Comparison of ENCODE assay signal across 11 cellular contexts in the genomic region with DNA sequence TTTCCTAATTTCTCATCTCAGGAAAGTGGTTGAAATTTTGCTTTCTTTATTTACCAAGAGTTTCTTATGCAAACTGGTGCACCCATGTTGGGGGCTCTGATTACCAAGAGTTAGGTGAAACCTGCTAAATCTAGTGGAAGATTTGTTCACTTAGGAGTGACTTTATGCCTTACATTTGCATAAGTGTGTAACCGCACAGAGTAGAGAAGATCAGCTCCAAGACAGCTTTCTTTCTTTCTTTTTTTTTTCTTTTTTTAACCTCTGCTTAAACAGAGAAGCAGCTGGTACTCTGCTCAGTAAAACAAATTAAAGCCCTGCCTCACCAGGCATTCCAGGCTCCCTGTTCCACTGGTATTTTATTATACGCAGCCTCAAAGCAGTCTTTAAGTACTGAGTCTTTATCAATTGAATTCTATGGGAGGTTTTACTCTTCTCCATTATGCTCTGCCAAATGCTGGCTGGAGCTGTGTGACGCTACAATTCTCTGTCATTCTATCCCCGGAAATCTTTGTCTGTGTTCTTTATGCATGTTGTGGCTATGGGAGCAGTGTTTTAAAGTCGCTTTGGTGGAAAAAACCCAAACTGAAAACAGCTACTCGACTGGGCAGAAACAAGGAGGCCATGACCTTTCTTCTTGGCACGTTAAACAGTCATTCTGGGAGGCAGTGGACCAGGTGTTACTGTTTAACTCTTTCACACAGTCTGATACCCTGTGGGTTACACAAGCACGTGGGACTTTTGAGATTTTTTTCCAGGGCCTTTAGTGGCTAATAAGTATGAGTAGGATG. TPM values are rescaled to one million over a fixed set of nuclear protein-coding genes. Genes with fewer than 3 reads are reported as not detected.
DNase-seq lines count a peak whose midpoint lies in the region; ATAC-seq and TF ChIP-seq lines count a peak whose summit lies in the region.
"Had no signal": no experiment of that assay in that cellular context is flagged by ENCODE, and none has a peak within 500 bp of the region (broad histone marks: within the 10 kb centered on the region; RNA-seq: fewer than 3 reads in every experiment).

No MANE protein-coding gene starts in this region.

- peak overlapping the region; percentile 67 for H2AFZ ChIP-seq in parathyroid adenoma

- no peak for DNase-seq in WTC11 (ENCODE audit: low spot score)
- DNase-seq in NCI-H446 (lab: John Stamatoyannopoulos, UW): no peak
- DNase-seq in NCI-H1105 (lab: John Stamatoyannopoulos, UW): no peak
- no peak for DNase-seq in NCI-H345 treated with DMSO at 0.1 percent for 48 hours (lab: John Stamatoyannopoulos, UW; ENCODE audit: unreplicated experiment)
- no peak for DNase-seq in NOMO-1 treated with DMSO at 0.1 percent for 48 hours (lab: John Stamatoyannopoulos, UW; ENCODE audit: unreplicated experiment)
- DNase-seq: heart right ventricle had no signal

- no peaks in the 10 kb centered on the region for H3K36me3 ChIP-seq in parathyroid adenoma (ENCODE audit: control insufficient read depth, insufficient read depth, low read length)
- H3K36me3 ChIP-seq: heart right ventricle, vagina had no signal

- H3K9me3 Mint-ChIP-seq in WTC11: peaks cover 42% of the 10 kb centered on the region

- no peak overlapping the region for H3K4me2 ChIP-seq in parathyroid adenoma (ENCODE audit: low read length)

- ATAC-seq in GM19023 (IDR thresholded peaks at IDR 0.05; ENCODE audit: unreplicated experiment): peak; percentile 98
- peak; percentile 100 for ATAC-seq in HG02763 (IDR thresholded peaks at IDR 0.05; ENCODE audit: unreplicated experiment)
- ATAC-seq in WTC11: peak; percentile 26; the same call in 1 of the 2 replicates
- ATAC-seq: Panc1 had no signal

- H3K27ac Mint-ChIP-seq in WTC11: no peak overlapping the region

- no peak overlapping the region for H3K9ac ChIP-seq in parathyroid adenoma

- H3K27ac ChIP-seq in parathyroid adenoma: no peak overlapping the region
- H3K27ac ChIP-seq: heart right ventricle, vagina had no signal

- H3K4me3 Mint-ChIP-seq in WTC11: no peak overlapping the region

- no peaks in the 10 kb centered on the region for H3K9me3 ChIP-seq in parathyroid adenoma (ENCODE audit: control insufficient read depth, low read length)
- H3K9me3 ChIP-seq: vagina had no signal

- no peaks in the 10 kb centered on the region; the same call in 1 of the 2 replicates for H3K27me3 Mint-ChIP-seq in WTC11 (ENCODE audit: low read depth)

- TF ChIP-seq CTCF in WTC11 (IDR thresholded peaks at IDR 0.05) (no peak), parathyroid adenoma (IDR thresholded peaks at IDR 0.05) (no peak)

- H3K27me3 ChIP-seq in parathyroid adenoma (ENCODE audit: control insufficient read depth, insufficient read depth, low read length): no peaks in the 10 kb centered on the region
- H3K27me3 ChIP-seq: heart right ventricle, vagina had no signal

- CTCF ChIA-PET in WTC11 (lab: Charles Lee): no interaction called here

- POLR2A ChIA-PET in WTC11 (lab: Charles Lee): no interaction called here

- peaks cover 15% of the 10 kb centered on the region for H3K36me3 Mint-ChIP-seq in WTC11

- H3K4me1 ChIP-seq in parathyroid adenoma: no peaks in the 10 kb centered on the region
- H3K4me1 ChIP-seq: vagina had no signal

- no peaks in the 10 kb centered on the region for H3K79me2 ChIP-seq in parathyroid adenoma

- H3K4me1 Mint-ChIP-seq in WTC11: peaks cover 5% of the 10 kb centered on the region

- no peak overlapping the region for H3K4me3 ChIP-seq in parathyroid adenoma (ENCODE audit: low read depth, low read length)
- H3K4me3 ChIP-seq: heart right ventricle, vagina had no signal

TF ChIP-seq in WTC11, 78 proteins besides CTCF, POLR2A, EP300 and RAD21:
- TF ChIP-seq PRRX2 (CRISPR knock-in tag; IDR thresholded peaks at IDR 0.05) (no peak), USF2 (CRISPR knock-in tag; IDR thresholded peaks at IDR 0.05) (no peak), HMGA2 (CRISPR knock-in tag; IDR thresholded peaks at IDR 0.05) (no peak), NR1H2 (CRISPR knock-in tag; IDR thresholded peaks at IDR 0.05) (no peak), RELA (CRISPR knock-in tag; IDR thresholded peaks at IDR 0.05; ENCODE audit: borderline replicate concordance) (no peak), MLX (CRISPR knock-in tag; IDR thresholded peaks at IDR 0.05) (no peak), ATF3 (CRISPR knock-in tag; conservative IDR thresholded peaks at IDR 0.05) (no peak), NFYB (CRISPR knock-in tag; conservative IDR thresholded peaks at IDR 0.05; ENCODE audit: low read depth) (no peak)
- TF ChIP-seq, protein P1, sequence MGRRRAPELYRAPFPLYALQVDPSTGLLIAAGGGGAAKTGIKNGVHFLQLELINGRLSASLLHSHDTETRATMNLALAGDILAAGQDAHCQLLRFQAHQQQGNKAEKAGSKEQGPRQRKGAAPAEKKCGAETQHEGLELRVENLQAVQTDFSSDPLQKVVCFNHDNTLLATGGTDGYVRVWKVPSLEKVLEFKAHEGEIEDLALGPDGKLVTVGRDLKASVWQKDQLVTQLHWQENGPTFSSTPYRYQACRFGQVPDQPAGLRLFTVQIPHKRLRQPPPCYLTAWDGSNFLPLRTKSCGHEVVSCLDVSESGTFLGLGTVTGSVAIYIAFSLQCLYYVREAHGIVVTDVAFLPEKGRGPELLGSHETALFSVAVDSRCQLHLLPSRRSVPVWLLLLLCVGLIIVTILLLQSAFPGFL (CRISPR knock-in tag; IDR thresholded peaks at IDR 0.05; ENCODE audit: borderline replicate concordance): no peak
- TF ChIP-seq, protein P2, sequence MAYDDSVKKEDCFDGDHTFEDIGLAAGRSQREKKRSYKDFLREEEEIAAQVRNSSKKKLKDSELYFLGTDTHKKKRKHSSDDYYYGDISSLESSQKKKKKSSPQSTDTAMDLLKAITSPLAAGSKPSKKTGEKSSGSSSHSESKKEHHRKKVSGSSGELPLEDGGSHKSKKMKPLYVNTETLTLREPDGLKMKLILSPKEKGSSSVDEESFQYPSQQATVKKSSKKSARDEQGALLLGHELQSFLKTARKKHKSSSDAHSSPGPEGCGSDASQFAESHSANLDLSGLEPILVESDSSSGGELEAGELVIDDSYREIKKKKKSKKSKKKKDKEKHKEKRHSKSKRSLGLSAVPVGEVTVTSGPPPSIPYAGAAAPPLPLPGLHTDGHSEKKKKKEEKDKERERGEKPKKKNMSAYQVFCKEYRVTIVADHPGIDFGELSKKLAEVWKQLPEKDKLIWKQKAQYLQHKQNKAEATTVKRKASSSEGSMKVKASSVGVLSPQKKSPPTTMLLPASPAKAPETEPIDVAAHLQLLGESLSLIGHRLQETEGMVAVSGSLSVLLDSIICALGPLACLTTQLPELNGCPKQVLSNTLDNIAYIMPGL (CRISPR knock-in tag; IDR thresholded peaks at IDR 0.05): no peak

RNA-seq across cellular contexts. Expression of gene GBE1, which starts 55.2 kb away (rescaled TPM):
- 9.2 to 11.9 TPM (median 11.5 TPM) in 3 replicates for total RNA-seq in WTC11 (2021)

Comparison
In these comparisons a context has a peak if more than half of its experiments do, and no peak if none do; other contexts are left out.
1. ATAC-seq: peak in every context shown above with its lines; median percentile 100 in HG02763; 98 in GM19023; 26 in WTC11.